Comparison of ENCODE assay signal across 9 cellular contexts in genomic region chr1:233575450-233575849, GRCh38. TPM values are rescaled to one million over a fixed set of nuclear protein-coding genes. Genes with fewer than 3 reads are reported as not detected.
"Had no signal": no experiment of that assay in that cellular context is flagged by ENCODE, and none has a peak within 500 bp of the region (broad histone marks: within the 10 kb centered on the region; RNA-seq: fewer than 3 reads in every experiment).

No MANE protein-coding gene starts in this region.

- H3K27ac ChIP-seq: KMS-11 had no signal

- H3K4me2 ChIP-seq: KMS-11 had no signal

- H3K36me3 ChIP-seq: HAP-1 had no signal

- H3K4me3 ChIP-seq: HAP-1 had no signal

- DNase-seq: GOT3, H7, HFFc6, IMR-90, KBM-7 had no signal

- FAIRE-seq: HTR-8/SVneo had no signal

- H3K9ac ChIP-seq: KMS-11 had no signal

- H3K9me3 ChIP-seq: HAP-1 had no signal

- H3K4me1 ChIP-seq: HAP-1 had no signal

- ATAC-seq: HCT116 had no signal

RNA-seq across cellular contexts. Expression of gene KCNK1, which starts 38.5 kb away (rescaled TPM):
- total RNA-seq: HFFc6 had no signal
